In genomic region chr5:172150514-172151425, GRCh38 we compare ENCODE assay signal across 9 cellular contexts. TPM values are rescaled to one million over a fixed set of nuclear protein-coding genes. Genes with fewer than 3 reads are reported as not detected.
DNase-seq lines count a peak whose midpoint lies in the region; ATAC-seq, FAIRE-seq and TF ChIP-seq lines count a peak whose summit lies in the region.
"Had no signal": no experiment of that assay in that cellular context is flagged by ENCODE, and none has a peak within 500 bp of the region (broad histone marks: within the 10 kb centered on the region; RNA-seq: fewer than 3 reads in every experiment).

No MANE protein-coding gene starts in this region.

- no peaks in the 10 kb centered on the region for H3K27me3 ChIP-seq in CD8-positive, alpha-beta T cell (ENCODE audit: insufficient read depth, low read length)

- peaks cover 84% of the 10 kb centered on the region for H3K4me1 Mint-ChIP-seq in CD8-positive, alpha-beta T cell (ENCODE audit: low read depth)
- H3K4me1 Mint-ChIP-seq in memory B cell, result peaks cover 44% of the 10 kb centered on the region

- H3K4me3 ChIP-seq in CD8-positive, alpha-beta T cell (ENCODE audit: low read depth, low read length), result peak overlapping the region; percentile 36

- POLR2A ChIA-PET in CD8-positive, alpha-beta T cell (lab: Charles Lee), result interaction anchor here (0.6 to 4.2 kb wide), 4 partner anchors 23 to 51 kb away, joined by 3 to 21 read pairs (median 4); partner anchors contain the start of gene STK10

- FAIRE-seq in D721Med (lab: Jason Lieb, UNC), result no peak

- no peaks in the 10 kb centered on the region for H3K9me3 ChIP-seq in CD8-positive, alpha-beta T cell (ENCODE audit: low read length)

- H3K27me3 Mint-ChIP-seq in CD8-positive, alpha-beta T cell (ENCODE audit: low read depth), result no peaks in the 10 kb centered on the region
- no peaks in the 10 kb centered on the region for H3K27me3 Mint-ChIP-seq in memory B cell

- H3K27ac ChIP-seq in CD8-positive, alpha-beta T cell (ENCODE audit: low read depth, low read length), result peak overlapping the region; percentile 40
- H3K27ac ChIP-seq: parathyroid adenoma had no signal

- TF ChIP-seq CTCF in CD8-positive, alpha-beta T cell (IDR thresholded peaks at IDR 0.05), result no peak
- no peak for TF ChIP-seq CTCF in GM20000 (IDR thresholded peaks at IDR 0.05; ENCODE audit: extremely low read depth, missing control alignments)
- no peak for TF ChIP-seq CTCF in D721Med (IDR thresholded peaks at IDR 0.05; ENCODE audit: insufficient read depth, missing control alignments)

- peaks cover 71% of the 10 kb centered on the region for H3K4me1 ChIP-seq in CD8-positive, alpha-beta T cell (ENCODE audit: insufficient read depth, low read length)
- H3K4me1 ChIP-seq: parathyroid adenoma had no signal

- peaks cover 89% of the 10 kb centered on the region for H3K36me3 Mint-ChIP-seq in CD8-positive, alpha-beta T cell
- H3K36me3 Mint-ChIP-seq in memory B cell, result peaks cover 28% of the 10 kb centered on the region

- CTCF ChIA-PET in CD8-positive, alpha-beta T cell (lab: Charles Lee), result interaction anchor here (1.1 to 2.8 kb wide), 2 partner anchors 23 to 25 kb away, joined by 3 to 16 read pairs; no protein-coding TSS in a partner anchor

- intact Hi-C loops in CD8-positive, alpha-beta T cell (cut with DNase I, micrococcal nuclease), result loop anchor here (1.0 to 2.0 kb wide), 2 partner anchors 38 to 44 kb away; partner anchors contain the start of gene STK10 (in 2 of the 2)

- H3K9me3 Mint-ChIP-seq in CD8-positive, alpha-beta T cell, result no peaks in the 10 kb centered on the region
- no peaks in the 10 kb centered on the region for H3K9me3 Mint-ChIP-seq in memory B cell

- DNase-seq in CD8-positive, alpha-beta T cell, result peak in 4 of 7 experiments; percentile 7 to 57 (median 32)
- peak; percentile 68 for DNase-seq in GM20000 (ENCODE audit: low spot score)
- DNase-seq in activated effector memory CD4-positive, alpha-beta T cell treated with anti-CD3 and anti-CD28 coated beads, Interleukin-2, amount 50 U/mL, for 16 hours, result peak; percentile 68
- peak; percentile 13 to 23 for DNase-seq in memory B cell (ENCODE audit: low spot score in 2 of 2)
- no peak for DNase-seq in cerebellum (ENCODE audit: low spot score)
- DNase-seq in D721Med (ENCODE audit: insufficient read length, low spot score), result no peak
- no peak for DNase-seq in NCI-H82 (lab: John Stamatoyannopoulos, UW)

- ATAC-seq in CD8-positive, alpha-beta T cell, result peak; percentile 58
- ATAC-seq in HG03571 (IDR thresholded peaks at IDR 0.05; ENCODE audit: unreplicated experiment) (peak; percentile 50), memory B cell (ENCODE audit: low read depth) (peak; percentile 80)

- H3K27ac Mint-ChIP-seq in CD8-positive, alpha-beta T cell, result peak overlapping the region; percentile 86
- H3K27ac Mint-ChIP-seq in memory B cell, result peak overlapping the region; percentile 76

- peaks cover 52% of the 10 kb centered on the region for H3K36me3 ChIP-seq in CD8-positive, alpha-beta T cell (ENCODE audit: insufficient read depth, low read length)

- H3K4me3 Mint-ChIP-seq in CD8-positive, alpha-beta T cell, result peak overlapping the region; percentile 48
- peak overlapping the region; percentile 30 for H3K4me3 Mint-ChIP-seq in memory B cell

RNA-seq across cellular contexts. Expression of gene STK10, which starts 37.3 kb away (rescaled TPM):
- 100 to 1,000 TPM; 172 to 182 TPM for total RNA-seq in CD8-positive, alpha-beta T cell
- 19.1 TPM for total RNA-seq in cerebellum

RNA-seq across cellular contexts. Expression of gene EFCAB9, which starts 43.2 kb away (rescaled TPM):
- not detected for total RNA-seq in CD8-positive, alpha-beta T cell
- total RNA-seq in cerebellum, result not detected

Comparison
In these comparisons a context has a peak if more than half of its experiments do, and no peak if none do; other contexts are left out.
1. DNase-seq: peak in CD8-positive, alpha-beta T cell (4 of 7), GM20000 (single experiment), activated effector memory CD4-positive, alpha-beta T cell treated with anti-CD3 and anti-CD28 coated beads, Interleukin-2, amount 50 U/mL, for 16 hours (single experiment) and memory B cell (2 of 2); none in cerebellum (single experiment), D721Med (single experiment) and NCI-H82 (single experiment).
2. Peak in every context shown above with its lines, with median percentiles within 50 percentile points of each other: ATAC-seq.